Comparison of ENCODE assay signal across 8 cellular contexts in genomic region chr7:6636741-6637543, GRCh38. TPM values are rescaled to one million over a fixed set of nuclear protein-coding genes. Genes with fewer than 3 reads are reported as not detected.
A peak's percentile ranks its signal among the peaks of the same experiment; 100 is the strongest.
DNase-seq lines count a peak whose midpoint lies in the region; ATAC-seq and TF ChIP-seq lines count a peak whose summit lies in the region.

Gene ZNF316 (plus strand): TSS chr7:6637318. CDS start chr7:6642410, 5,092 bp downstream.

- H3K36me3 Mint-ChIP-seq in WTC11, result no peaks in the 10 kb centered on the region

- H3K27me3 Mint-ChIP-seq in WTC11 (ENCODE audit: low read depth), result peaks cover 4% of the 10 kb centered on the region; the same call in 1 of the 2 replicates

- no peaks in the 10 kb centered on the region for H3K9me3 Mint-ChIP-seq in WTC11

- peak within 1 kb of the TSS; percentile 74 for H3K4me3 Mint-ChIP-seq in WTC11

- no peak within 1 kb of the TSS for H3K27ac Mint-ChIP-seq in WTC11

- DNase-seq in EH (ENCODE audit: low read depth) (peak; percentile 56), HuH-7 (ENCODE audit: low spot score) (peak; percentile 85), WTC11 (ENCODE audit: low spot score) (no peak), kidney tubule cell (ENCODE audit: low spot score) (peak; percentile 59), T1000 (lab: John Stamatoyannopoulos, UW) (no peak)
- DNase-seq in central memory CD4-positive, alpha-beta T cell, result peak; percentile 45
- DNase-seq in stimulated activated CD4-positive, alpha-beta T cell treated with anti-CD3 and anti-CD28 coated beads, Interleukin-15, amount 100 ng/mL, for 24 hours, result peak; percentile 72

- TF ChIP-seq CTCF in WTC11 (IDR thresholded peaks at IDR 0.05), result no peak

- ATAC-seq in GM21447 (IDR thresholded peaks at IDR 0.05; ENCODE audit: unreplicated experiment) (peak; percentile 53), WTC11 (no peak)

- CTCF ChIA-PET in WTC11 (lab: Charles Lee), result interaction anchor here (1.4 kb wide), 1 partner anchor 121 kb away, joined by 3 read pairs; no protein-coding TSS in a partner anchor

- peaks cover 17% of the 10 kb centered on the region for H3K4me1 Mint-ChIP-seq in WTC11

- POLR2A ChIA-PET in WTC11 (lab: Charles Lee), result no interaction called here

TF ChIP-seq in WTC11, 78 proteins besides CTCF, POLR2A, EP300 and RAD21:
- peak; percentile 89 for TF ChIP-seq USF2 (CRISPR knock-in tag; IDR thresholded peaks at IDR 0.05)
- TF ChIP-seq FOXP1 (CRISPR knock-in tag; IDR thresholded peaks at IDR 0.05; ENCODE audit: borderline replicate concordance), result 0 out of 2 replicates have a peak, but pooled peaks have one; percentile 50
- TF ChIP-seq SP1 (CRISPR knock-in tag; conservative IDR thresholded peaks at IDR 0.05), result peak; percentile 76
- peak; percentile 43; the same call in 1 of the 2 replicates for TF ChIP-seq ZNF219 (CRISPR knock-in tag; IDR thresholded peaks at IDR 0.05; ENCODE audit: borderline replicate concordance)
- TF ChIP-seq USF1 (CRISPR knock-in tag; IDR thresholded peaks at IDR 0.05), result peak; percentile 75
- TF ChIP-seq PREB (CRISPR knock-in tag; IDR thresholded peaks at IDR 0.05; ENCODE audit: borderline replicate concordance), result no peak
- TF ChIP-seq STAT6 (CRISPR knock-in tag; conservative IDR thresholded peaks at IDR 0.05; ENCODE audit: low read depth), result no peak
- 0 out of 2 replicates have a peak, but pooled peaks have one; percentile 35 for TF ChIP-seq E2F1 (CRISPR knock-in tag; IDR thresholded peaks at IDR 0.05)

RNA-seq across cellular contexts. Expression of gene ZNF316, which starts in this region (rescaled TPM):
- 15.1 to 19.9 TPM (median 18.8 TPM) in 3 replicates for total RNA-seq in WTC11 (2021)

Comparison
In these comparisons a context has a peak if more than half of its experiments do, and no peak if none do; other contexts are left out.
1. DNase-seq: peak in EH (single experiment), HuH-7 (single experiment), central memory CD4-positive, alpha-beta T cell (single experiment), kidney tubule cell (single experiment) and stimulated activated CD4-positive, alpha-beta T cell treated with anti-CD3 and anti-CD28 coated beads, Interleukin-15, amount 100 ng/mL, for 24 hours (single experiment); none in WTC11 (single experiment) and T1000 (single experiment).